12 cellular contexts compared by ENCODE assay signal in genomic region chr9:92762196-92762595, GRCh38. TPM values are rescaled to one million over a fixed set of nuclear protein-coding genes. Genes with fewer than 3 reads are reported as not detected.
A peak's percentile ranks its signal among the peaks of the same experiment; 100 is the strongest.
DNase-seq lines count a peak whose midpoint lies in the region; ATAC-seq and TF ChIP-seq lines count a peak whose summit lies in the region.
"Had no signal": no experiment of that assay in that cellular context is flagged by ENCODE, and none has a peak within 500 bp of the region (broad histone marks: within the 10 kb centered on the region; RNA-seq: fewer than 3 reads in every experiment).

No MANE protein-coding gene starts in this region.

- peak overlapping the region; percentile 88 for H3K9ac ChIP-seq in MM.1S (ENCODE audit: low read length)
- peak overlapping the region; percentile 25 for H3K9ac ChIP-seq in neural cell (ENCODE audit: low read length)

- no peaks in the 10 kb centered on the region for H3K9me2 ChIP-seq in MM.1S (replicated peaks; ENCODE audit: insufficient read depth, low read length)
- H3K9me2 ChIP-seq in neural cell (ENCODE audit: insufficient read depth, low read length): no peaks in the 10 kb centered on the region

- H3F3A ChIP-seq in MM.1S (ENCODE audit: insufficient read depth, low read length): peaks cover 37% of the 10 kb centered on the region
- peaks cover 9% of the 10 kb centered on the region for H3F3A ChIP-seq in neural cell (ENCODE audit: insufficient read depth, low read length, poor library complexity, severe bottlenecking)

- CTCF ChIA-PET in CD8-positive, alpha-beta T cell (lab: Charles Lee): interaction anchor here (1.9 to 3.0 kb wide), 2 partner anchors 29 to 46 kb away, joined by 5 to 12 read pairs; no protein-coding TSS in a partner anchor

- peaks cover 4% of the 10 kb centered on the region for H3K36me3 Mint-ChIP-seq in CD8-positive, alpha-beta T cell

- H2AFZ ChIP-seq in MM.1S (ENCODE audit: low read length): no peak overlapping the region
- no peak overlapping the region for H2AFZ ChIP-seq in neural cell (ENCODE audit: low read depth, low read length)

- no peak for DNase-seq in CD8-positive, alpha-beta T cell
- DNase-seq in MM.1S (peak; percentile 78), choroid plexus epithelial cell (ENCODE audit: low read depth) (no peak), NCI-H1436 (lab: John Stamatoyannopoulos, UW) (no peak)
- no peak for DNase-seq in stimulated activated CD4-positive, alpha-beta T cell treated with anti-CD3 and anti-CD28 coated beads, Interleukin-2, amount 100 ng/mL, for 24 hours
- DNase-seq: Kasumi-1, NCI-H526 treated with DMSO at 0.1 percent for 48 hours, ovary had no signal

- H3K4me3 Mint-ChIP-seq in CD8-positive, alpha-beta T cell: peak overlapping the region; percentile 92

- H3K9me3 Mint-ChIP-seq in CD8-positive, alpha-beta T cell: no peaks in the 10 kb centered on the region

- ATAC-seq in CD8-positive, alpha-beta T cell: no peak
- ATAC-seq in HG03135 (IDR thresholded peaks at IDR 0.05; ENCODE audit: unreplicated experiment): no peak
- ATAC-seq in GM18519 (IDR thresholded peaks at IDR 0.05; ENCODE audit: low FRiP score, unreplicated experiment): no peak

- peaks cover 34% of the 10 kb centered on the region for H3K4me1 ChIP-seq in CD8-positive, alpha-beta T cell (ENCODE audit: insufficient read depth, low read length)
- H3K4me1 ChIP-seq in MM.1S (ENCODE audit: low read length): peaks cover 45% of the 10 kb centered on the region

- peaks cover 72% of the 10 kb centered on the region for H3K79me2 ChIP-seq in MM.1S (ENCODE audit: low read length)
- H3K79me2 ChIP-seq in neural cell (replicated peaks; ENCODE audit: insufficient read depth, low read length): peaks cover 48% of the 10 kb centered on the region

- TF ChIP-seq CTCF in CD8-positive, alpha-beta T cell (IDR thresholded peaks at IDR 0.05): no peak
- TF ChIP-seq CTCF in MM.1S (IDR thresholded peaks at IDR 0.05; ENCODE audit: low read length) (no peak), choroid plexus epithelial cell (conservative IDR thresholded peaks at IDR 0.05; ENCODE audit: low read depth, low read length) (no peak), neural cell (IDR thresholded peaks at IDR 0.05; ENCODE audit: poor library complexity, severe bottlenecking) (no peak)

- no peaks in the 10 kb centered on the region for H3K9me3 ChIP-seq in CD8-positive, alpha-beta T cell (ENCODE audit: low read length)
- H3K9me3 ChIP-seq in MM.1S (replicated peaks; ENCODE audit: insufficient read depth, low read length) (no peaks in the 10 kb centered on the region), neural cell (ENCODE audit: low read length) (no peaks in the 10 kb centered on the region)
- H3K9me3 ChIP-seq: ovary had no signal

- H3K36me3 ChIP-seq in CD8-positive, alpha-beta T cell (ENCODE audit: insufficient read depth, low read length): no peaks in the 10 kb centered on the region
- H3K36me3 ChIP-seq in MM.1S (replicated peaks; ENCODE audit: insufficient read depth, low read length) (no peaks in the 10 kb centered on the region), neural cell (ENCODE audit: insufficient read depth, low read length) (no peaks in the 10 kb centered on the region)
- H3K36me3 ChIP-seq: ovary had no signal

- no peak for TF ChIP-seq EP300 in neural cell (conservative IDR thresholded peaks at IDR 0.05; ENCODE audit: poor library complexity, severe bottlenecking)

- no peak overlapping the region for H3K4me3 ChIP-seq in CD8-positive, alpha-beta T cell (ENCODE audit: low read depth, low read length)
- H3K4me3 ChIP-seq in MM.1S (ENCODE audit: low read length) (peak overlapping the region; percentile 96), choroid plexus epithelial cell (ENCODE audit: low read depth, low read length) (peak overlapping the region; percentile 4), neural cell (ENCODE audit: low read length) (peak overlapping the region; percentile 97)

- intact Hi-C loops in CD8-positive, alpha-beta T cell (cut with DNase I, micrococcal nuclease): loop anchor here (2.0 to 10.0 kb wide), 5 partner anchors 19 to 1495 kb away; partner anchors contain the start of genes FAM120A (in 1 of the 2), FAM120AOS (in 1 of the 2) and ZNF169 (in 1 of the 2)

- no peaks in the 10 kb centered on the region for H3K27me3 ChIP-seq in CD8-positive, alpha-beta T cell (ENCODE audit: insufficient read depth, low read length)
- H3K27me3 ChIP-seq in MM.1S (replicated peaks; ENCODE audit: insufficient read depth, low read length) (no peaks in the 10 kb centered on the region), neural cell (ENCODE audit: insufficient read depth, low read depth, low read length) (no peaks in the 10 kb centered on the region)
- H3K27me3 ChIP-seq: ovary had no signal

- peak overlapping the region; percentile 77 for H3K27ac Mint-ChIP-seq in CD8-positive, alpha-beta T cell

- H3K4me2 ChIP-seq in MM.1S (ENCODE audit: low read depth, low read length) (peak overlapping the region; percentile 93), neural cell (ENCODE audit: low read length) (no peak overlapping the region)

- H3K27me3 Mint-ChIP-seq in CD8-positive, alpha-beta T cell (ENCODE audit: low read depth): no peaks in the 10 kb centered on the region

- TF ChIP-seq RAD21 in neural cell (conservative IDR thresholded peaks at IDR 0.05): no peak

- no peaks in the 10 kb centered on the region for H4K20me1 ChIP-seq in MM.1S (ENCODE audit: insufficient read depth, low read length)
- H4K20me1 ChIP-seq in neural cell (ENCODE audit: insufficient read depth): peaks cover 3% of the 10 kb centered on the region

- H3K27ac ChIP-seq in CD8-positive, alpha-beta T cell (ENCODE audit: low read depth, low read length): no peak overlapping the region
- H3K27ac ChIP-seq in MM.1S (ENCODE audit: low read length): peak overlapping the region; percentile 85
- no peak overlapping the region for H3K27ac ChIP-seq in neural cell (ENCODE audit: low read length)
- H3K27ac ChIP-seq: ovary, VCaP had no signal

- POLR2A ChIA-PET in CD8-positive, alpha-beta T cell (lab: Charles Lee): no interaction called here

- peaks cover 59% of the 10 kb centered on the region for H3K4me1 Mint-ChIP-seq in CD8-positive, alpha-beta T cell (ENCODE audit: low read depth)

TF ChIP-seq in neural cell, 6 proteins besides CTCF, POLR2A, EP300 and RAD21:
- TF ChIP-seq EZH2 (IDR thresholded peaks at IDR 0.05; ENCODE audit: borderline replicate concordance, insufficient read depth, low read length, poor library complexity, severe bottlenecking) (no peak), TAF1 (IDR thresholded peaks at IDR 0.05; ENCODE audit: low read depth) (no peak), MXI1 (conservative IDR thresholded peaks at IDR 0.05; ENCODE audit: poor library complexity, severe bottlenecking) (no peak), REST (IDR thresholded peaks at IDR 0.05; ENCODE audit: borderline replicate concordance) (no peak), POLR2AphosphoS5 (IDR thresholded peaks at IDR 0.05) (no peak), SMC3 (conservative IDR thresholded peaks at IDR 0.05; ENCODE audit: poor library complexity) (no peak)

RNA-seq across cellular contexts. Expression of gene BICD2, which starts 2.4 kb away (rescaled TPM):
- total RNA-seq in CD8-positive, alpha-beta T cell: 10 to 100 TPM; 15.1 to 15.6 TPM
- polyA plus RNA-seq in neural cell: 22.4 and 24.7 TPM in 2 replicates
- 50.8 and 54.5 TPM in 2 replicates for polyA minus RNA-seq in neural cell
